ENCODE assay signal across 1 cellular context in genomic region chr11:1074244-1075221, GRCh38.
TF ChIP-seq lines count a peak whose summit lies in the region.

Gene MUC2, plus strand, starts transcription at chr11:1074874.

TF ChIP-seq in A549, 52 proteins besides CTCF, POLR2A, EP300 and RAD21 (continued from another document):
- no peak for TF ChIP-seq FOXS1 (CRISPR knock-in tag; IDR thresholded peaks at IDR 0.05)
- no peak for TF ChIP-seq RARB (CRISPR knock-in tag; IDR thresholded peaks at IDR 0.05)
- TF ChIP-seq ZFP36 (IDR thresholded peaks at IDR 0.05; ENCODE audit: borderline replicate concordance, partially characterized antibody), result no peak
- TF ChIP-seq HOXB13 (CRISPR knock-in tag; IDR thresholded peaks at IDR 0.05; ENCODE audit: low read depth), result no peak
- no peak for TF ChIP-seq ZSCAN20 (CRISPR knock-in tag; IDR thresholded peaks at IDR 0.05)
- TF ChIP-seq, protein P1, sequence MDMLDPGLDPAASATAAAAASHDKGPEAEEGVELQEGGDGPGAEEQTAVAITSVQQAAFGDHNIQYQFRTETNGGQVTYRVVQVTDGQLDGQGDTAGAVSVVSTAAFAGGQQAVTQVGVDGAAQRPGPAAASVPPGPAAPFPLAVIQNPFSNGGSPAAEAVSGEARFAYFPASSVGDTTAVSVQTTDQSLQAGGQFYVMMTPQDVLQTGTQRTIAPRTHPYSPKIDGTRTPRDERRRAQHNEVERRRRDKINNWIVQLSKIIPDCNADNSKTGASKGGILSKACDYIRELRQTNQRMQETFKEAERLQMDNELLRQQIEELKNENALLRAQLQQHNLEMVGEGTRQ (IDR thresholded peaks at IDR 0.05), result no peak
- TF ChIP-seq, protein P2, sequence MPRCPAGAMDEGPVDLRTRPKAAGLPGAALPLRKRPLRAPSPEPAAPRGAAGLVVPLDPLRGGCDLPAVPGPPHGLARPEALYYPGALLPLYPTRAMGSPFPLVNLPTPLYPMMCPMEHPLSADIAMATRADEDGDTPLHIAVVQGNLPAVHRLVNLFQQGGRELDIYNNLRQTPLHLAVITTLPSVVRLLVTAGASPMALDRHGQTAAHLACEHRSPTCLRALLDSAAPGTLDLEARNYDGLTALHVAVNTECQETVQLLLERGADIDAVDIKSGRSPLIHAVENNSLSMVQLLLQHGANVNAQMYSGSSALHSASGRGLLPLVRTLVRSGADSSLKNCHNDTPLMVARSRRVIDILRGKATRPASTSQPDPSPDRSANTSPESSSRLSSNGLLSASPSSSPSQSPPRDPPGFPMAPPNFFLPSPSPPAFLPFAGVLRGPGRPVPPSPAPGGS (IDR thresholded peaks at IDR 0.05), result no peak
- no peak for TF ChIP-seq MYC (IDR thresholded peaks at IDR 0.05; ENCODE audit: borderline replicate concordance, low read length)
